In genomic region chr19:45169602-45170001, GRCh38 we compare ENCODE assay signal across 1 cellular context.
A peak's percentile ranks its signal among the peaks of the same experiment; 100 is the strongest.
TF ChIP-seq lines count a peak whose summit lies in the region.

No MANE protein-coding gene starts in this region.

TF ChIP-seq in K562, 482 proteins besides CTCF, POLR2A, EP300 and RAD21:
- TF ChIP-seq RBFOX2 (IDR thresholded peaks at IDR 0.05; ENCODE audit: low read depth, low read length) (0 out of 2 replicates have a peak, but pooled peaks have one; percentile 9), ZNF41 (CRISPR knock-in tag; conservative IDR thresholded peaks at IDR 0.05) (no peak)
TF ChIP-seq in K562: peak in this region for 1.
